ENCODE assay signal across 9 cellular contexts in genomic region chr12:21697829-21698630, GRCh38. TPM values are rescaled to one million over a fixed set of nuclear protein-coding genes. Genes with fewer than 3 reads are reported as not detected.
A peak's percentile ranks its signal among the peaks of the same experiment; 100 is the strongest.
DNase-seq lines count a peak whose midpoint lies in the region; ATAC-seq, FAIRE-seq and TF ChIP-seq lines count a peak whose summit lies in the region.
"Had no signal": no experiment of that assay in that cellular context is flagged by ENCODE, and none has a peak within 500 bp of the region (broad histone marks: within the 10 kb centered on the region; RNA-seq: fewer than 3 reads in every experiment).

No MANE protein-coding gene starts in this region.

- POLR2A ChIA-PET in activated CD4-positive, alpha-beta memory T cell treated with anti-CD3 and anti-CD28 coated beads, Interleukin-2, amount 10 ng/mL, durations not matched to agents 7 days and 5 days (lab: Charles Lee) = interaction anchor here (0.9 to 1.4 kb wide), 3 partner anchors 9 to 292 kb away, joined by 3 to 4 read pairs (median 3); no protein-coding TSS in a partner anchor

- peak; percentile 60 for ATAC-seq in aorta (ENCODE audit: low FRiP score)

- no peak overlapping the region for H3K27ac ChIP-seq in Karpas-422 (ENCODE audit: low read length)
- H3K27ac ChIP-seq in ascending aorta = no peak overlapping the region
- H3K27ac ChIP-seq in aorta (ENCODE audit: low read depth in 1 of 2, low read length in 2 of 2) = no peak overlapping the region
- H3K27ac ChIP-seq: SJCRH30 had no signal

- peak; percentile 68 for TF ChIP-seq CTCF in D721Med (IDR thresholded peaks at IDR 0.05; ENCODE audit: insufficient read depth, missing control alignments)
- peak; percentile 16 to 68 (median 64) for TF ChIP-seq CTCF in ascending aorta (IDR thresholded peaks at IDR 0.05)

- no peaks in the 10 kb centered on the region for H3K36me3 Mint-ChIP-seq in activated CD4-positive, alpha-beta memory T cell treated with anti-CD3 and anti-CD28 coated beads, Interleukin-2, amount 10 ng/mL, durations not matched to agents 7 days and 5 days (ENCODE audit: low read depth)

- H3K79me2 ChIP-seq in Karpas-422 (ENCODE audit: low read length) = no peaks in the 10 kb centered on the region

- no peak overlapping the region for H3K4me3 Mint-ChIP-seq in activated CD4-positive, alpha-beta memory T cell treated with anti-CD3 and anti-CD28 coated beads, Interleukin-2, amount 10 ng/mL, durations not matched to agents 7 days and 5 days

- no peak overlapping the region for H3K9ac ChIP-seq in Karpas-422 (ENCODE audit: low read length)

- H3K4me1 ChIP-seq in Karpas-422 (ENCODE audit: low read length) = no peaks in the 10 kb centered on the region; the same call in 1 of the 2 replicates
- H3K4me1 ChIP-seq in ascending aorta = peaks cover 0 to 6% of the 10 kb centered on the region in 2 donors
- H3K4me1 ChIP-seq in aorta (ENCODE audit: control insufficient read depth in 1 of 2, insufficient read depth in 2 of 2, low read length in 2 of 2) = peaks cover 0 to 2% of the 10 kb centered on the region in 2 donors
- H3K4me1 ChIP-seq: SJCRH30 had no signal

- CTCF ChIA-PET in activated CD4-positive, alpha-beta memory T cell treated with anti-CD3 and anti-CD28 coated beads, Interleukin-2, amount 10 ng/mL, durations not matched to agents 7 days and 5 days (lab: Charles Lee) = interaction anchor here (0.6 to 2.9 kb wide), 27 partner anchors 13 to 1351 kb away, joined by 3 to 25 read pairs (median 3); partner anchors contain the start of gene KCNJ8

- H3K4me2 ChIP-seq in Karpas-422 (ENCODE audit: low read depth, low read length, poor library complexity, severe bottlenecking) = peak overlapping the region; percentile 10

- H3K36me3 ChIP-seq in Karpas-422 (ENCODE audit: insufficient read depth, low read length) (no peaks in the 10 kb centered on the region), ascending aorta (no peaks in the 10 kb centered on the region), aorta (ENCODE audit: control insufficient read depth in 1 of 2, insufficient read depth in 2 of 2, low read length in 1 of 2) (no peaks in the 10 kb centered on the region)
- H3K36me3 ChIP-seq: SJCRH30 had no signal

- no peaks in the 10 kb centered on the region for H3K9me3 Mint-ChIP-seq in activated CD4-positive, alpha-beta memory T cell treated with anti-CD3 and anti-CD28 coated beads, Interleukin-2, amount 10 ng/mL, durations not matched to agents 7 days and 5 days

- intact Hi-C loops in ascending aorta (cut with DNase I) (loop anchor here (1.0 to 2.0 kb wide), 2 partner anchors 291 to 321 kb away; no protein-coding TSS in a partner anchor), aorta (cut with DNase I) (loop anchor here (2.0 to 10.0 kb wide), 5 partner anchors 129 to 747 kb away; partner anchors contain the start of gene ABCC9 (in 1 of the 2))

- H3K27me3 ChIP-seq in Karpas-422 (ENCODE audit: low read length) (no peaks in the 10 kb centered on the region), ascending aorta (no peaks in the 10 kb centered on the region), aorta (ENCODE audit: control insufficient read depth in 1 of 2, insufficient read depth in 2 of 2, low read length in 1 of 2) (no peaks in the 10 kb centered on the region)

- WGBS in aorta, 2 donors = 10% methylated on average over 9 of the region's 9 CpGs

- no peaks in the 10 kb centered on the region for H3K27me3 Mint-ChIP-seq in activated CD4-positive, alpha-beta memory T cell treated with anti-CD3 and anti-CD28 coated beads, Interleukin-2, amount 10 ng/mL, durations not matched to agents 7 days and 5 days

- no peaks in the 10 kb centered on the region for H4K20me1 ChIP-seq in Karpas-422 (ENCODE audit: insufficient read depth, low read depth, low read length)

- H3K27ac Mint-ChIP-seq in activated CD4-positive, alpha-beta memory T cell treated with anti-CD3 and anti-CD28 coated beads, Interleukin-2, amount 10 ng/mL, durations not matched to agents 7 days and 5 days = no peak overlapping the region

- no peaks in the 10 kb centered on the region for H3K4me1 Mint-ChIP-seq in activated CD4-positive, alpha-beta memory T cell treated with anti-CD3 and anti-CD28 coated beads, Interleukin-2, amount 10 ng/mL, durations not matched to agents 7 days and 5 days

- H3K9me3 ChIP-seq in Karpas-422 (ENCODE audit: low read length) = no peaks in the 10 kb centered on the region
- H3K9me3 ChIP-seq in ascending aorta = no peaks in the 10 kb centered on the region
- H3K9me3 ChIP-seq in aorta (ENCODE audit: control insufficient read depth, low read length) = no peaks in the 10 kb centered on the region
- H3K9me3 ChIP-seq: SJCRH30 had no signal

- H3K9me2 ChIP-seq in Karpas-422 (replicated peaks; ENCODE audit: insufficient read depth, low read length) = no peaks in the 10 kb centered on the region

- no peak overlapping the region for H2AFZ ChIP-seq in Karpas-422 (ENCODE audit: low read length)

- no peak overlapping the region for H3K4me3 ChIP-seq in Karpas-422 (ENCODE audit: low read length)
- H3K4me3 ChIP-seq in ascending aorta = peak overlapping the region; percentile 20 to 35
- H3K4me3 ChIP-seq in aorta (ENCODE audit: low read length in 2 of 2) = peak overlapping the region; percentile 47 to 72
- H3K4me3 ChIP-seq: SJCRH30 had no signal

- no peak for DNase-seq in D721Med (ENCODE audit: insufficient read length, low spot score)
- peak; percentile 71 for DNase-seq in Karpas-422
- DNase-seq in ascending aorta (ENCODE audit: low spot score in 2 of 2) = no peak
- peak; percentile 42 for DNase-seq in kidney tubule cell (ENCODE audit: low spot score)
- DNase-seq in aorta = no peak
- no peak for DNase-seq in cerebellar nuclear complex (lab: John Stamatoyannopoulos, UW)
- no peak for DNase-seq in activated CD4-positive, alpha-beta memory T cell treated with anti-CD3 and anti-CD28 coated beads, Interleukin-2, amount 10 ng/mL, durations not matched to agents 7 days and 5 days
- no peak for DNase-seq in HuH-7.5 (ENCODE audit: low spot score)

- peak; percentile 85 for FAIRE-seq in D721Med (lab: Jason Lieb, UNC)

RNA-seq across cellular contexts. Expression of gene LDHB, which starts 40.4 kb away (rescaled TPM):
- total RNA-seq in Karpas-422 (2014; rRNA removed; shearing (Covaris generic); ENCODE audit: low replicate concordance) = 848 and 1,058 TPM in 2 replicates
- total RNA-seq in ascending aorta (125 TPM), aorta (100 to 1,000 TPM; 251 to 260 TPM)
- polyA plus RNA-seq in aorta = 100 to 1,000 TPM; 218 to 361 TPM
- 100 to 1,000 TPM; 955 to 985 TPM for total RNA-seq in activated CD4-positive, alpha-beta memory T cell treated with anti-CD3 and anti-CD28 coated beads, Interleukin-2, amount 10 ng/mL, durations not matched to agents 7 days and 5 days

Comparison
In these comparisons a context has a peak if more than half of its experiments do, and no peak if none do; other contexts are left out.
1. DNase-seq: peak in Karpas-422 (single experiment) and kidney tubule cell (single experiment); none in D721Med (single experiment), ascending aorta (0 of 2), aorta (0 of 2), cerebellar nuclear complex (0 of 2), activated CD4-positive, alpha-beta memory T cell treated with anti-CD3 and anti-CD28 coated beads, Interleukin-2, amount 10 ng/mL, durations not matched to agents 7 days and 5 days (single experiment) and HuH-7.5 (single experiment).